ENCODE assay signal across 9 cellular contexts in the genomic region with DNA sequence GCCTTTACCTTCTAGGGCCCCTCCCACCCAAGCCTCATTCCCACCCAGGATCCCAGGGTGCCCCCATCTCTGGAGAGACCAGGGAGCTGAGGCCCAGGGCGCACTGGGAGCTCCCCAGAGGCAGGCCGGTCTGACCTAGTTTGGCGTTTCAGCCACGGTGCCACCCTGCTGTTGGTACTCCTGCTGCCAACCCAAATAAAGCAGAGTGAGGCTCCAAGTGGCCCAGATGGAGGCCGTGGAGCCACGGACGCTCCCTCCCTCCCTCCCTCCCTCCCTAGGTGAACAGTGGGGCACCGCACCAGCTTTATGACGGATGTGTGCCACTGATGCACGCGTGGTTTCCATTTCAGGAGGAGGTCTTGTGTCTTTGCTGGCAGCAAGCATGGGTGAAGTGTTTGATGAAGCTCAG. TPM values are rescaled to one million over a fixed set of nuclear protein-coding genes. Genes with fewer than 3 reads are reported as not detected.
A peak's percentile ranks its signal among the peaks of the same experiment; 100 is the strongest.
DNase-seq lines count a peak whose midpoint lies in the region; ATAC-seq and TF ChIP-seq lines count a peak whose summit lies in the region.
"Had no signal": no experiment of that assay in that cellular context is flagged by ENCODE, and none has a peak within 500 bp of the region (broad histone marks: within the 10 kb centered on the region; RNA-seq: fewer than 3 reads in every experiment).

No MANE protein-coding gene starts in this region.

- H3K9me2 ChIP-seq in hepatocyte (replicated peaks; ENCODE audit: insufficient read depth) = no peaks in the 10 kb centered on the region

- no peaks in the 10 kb centered on the region for H3K9me3 ChIP-seq in hepatocyte (ENCODE audit: low read depth)

- peak overlapping the region; percentile 50 for H3K27ac ChIP-seq in hepatocyte
- H3K27ac ChIP-seq: KMS-11 had no signal

- TF ChIP-seq CTCF in HFFc6 (IDR thresholded peaks at IDR 0.05) (no peak), hepatocyte (IDR thresholded peaks at IDR 0.05; ENCODE audit: poor library complexity) (no peak)

- H3K9me3 Mint-ChIP-seq in HFFc6 = no peaks in the 10 kb centered on the region
- H3K9me3 Mint-ChIP-seq in activated T-helper 17 cell treated with anti-CD3 and anti-CD28 coated beads, Interleukin-2, amount 50 U/mL, for 72 hours = no peaks in the 10 kb centered on the region
- H3K9me3 Mint-ChIP-seq in stimulated activated memory B cell treated with anti-CD40 and anti-IgM and Interleukin-4, amounts not matched to agents 10 μg/mL and 1 μg/mL and 100 μg/mL, for 72 hours = no peaks in the 10 kb centered on the region

- peak overlapping the region; percentile 99 for H3K4me3 Mint-ChIP-seq in HFFc6
- peak overlapping the region; percentile 90 for H3K4me3 Mint-ChIP-seq in activated T-helper 17 cell treated with anti-CD3 and anti-CD28 coated beads, Interleukin-2, amount 50 U/mL, for 72 hours
- peak overlapping the region; percentile 96 for H3K4me3 Mint-ChIP-seq in stimulated activated memory B cell treated with anti-CD40 and anti-IgM and Interleukin-4, amounts not matched to agents 10 μg/mL and 1 μg/mL and 100 μg/mL, for 72 hours

- no peak overlapping the region for H3K4me3 ChIP-seq in hepatocyte

- no peaks in the 10 kb centered on the region for H3K27me3 ChIP-seq in hepatocyte

- H3K4me1 ChIP-seq in hepatocyte (ENCODE audit: insufficient read depth) = peaks cover 43% of the 10 kb centered on the region

- H4K20me1 ChIP-seq in hepatocyte (ENCODE audit: insufficient read depth, poor library complexity, severe bottlenecking) = peaks cover 47% of the 10 kb centered on the region

- H3K27me3 Mint-ChIP-seq in HFFc6 (ENCODE audit: insufficient read depth) = peaks cover 2% of the 10 kb centered on the region; the same call in 1 of the 2 replicates
- no peaks in the 10 kb centered on the region for H3K27me3 Mint-ChIP-seq in activated T-helper 17 cell treated with anti-CD3 and anti-CD28 coated beads, Interleukin-2, amount 50 U/mL, for 72 hours
- no peaks in the 10 kb centered on the region for H3K27me3 Mint-ChIP-seq in stimulated activated memory B cell treated with anti-CD40 and anti-IgM and Interleukin-4, amounts not matched to agents 10 μg/mL and 1 μg/mL and 100 μg/mL, for 72 hours

- 81% methylated on average over 10 of the region's 11 CpGs for WGBS in hepatocyte (ENCODE audit: low lambda C conversion rate, missing lambda C conversion rate)

- peaks cover 13% of the 10 kb centered on the region for H3K36me3 Mint-ChIP-seq in HFFc6 (ENCODE audit: low read depth)
- no peaks in the 10 kb centered on the region for H3K36me3 Mint-ChIP-seq in activated T-helper 17 cell treated with anti-CD3 and anti-CD28 coated beads, Interleukin-2, amount 50 U/mL, for 72 hours (ENCODE audit: low read depth)
- H3K36me3 Mint-ChIP-seq in stimulated activated memory B cell treated with anti-CD40 and anti-IgM and Interleukin-4, amounts not matched to agents 10 μg/mL and 1 μg/mL and 100 μg/mL, for 72 hours = peaks cover 5% of the 10 kb centered on the region

- H3K79me2 ChIP-seq in hepatocyte = peaks cover 60% of the 10 kb centered on the region

- peak overlapping the region; percentile 83 for H3K27ac Mint-ChIP-seq in HFFc6
- peak overlapping the region; percentile 51 for H3K27ac Mint-ChIP-seq in activated T-helper 17 cell treated with anti-CD3 and anti-CD28 coated beads, Interleukin-2, amount 50 U/mL, for 72 hours
- H3K27ac Mint-ChIP-seq in stimulated activated memory B cell treated with anti-CD40 and anti-IgM and Interleukin-4, amounts not matched to agents 10 μg/mL and 1 μg/mL and 100 μg/mL, for 72 hours = peak overlapping the region; percentile 94

- DNase-seq in HFFc6 = no peak
- DNase-seq in hepatocyte (ENCODE audit: low spot score) = no peak
- DNase-seq in NCI-H69 (lab: John Stamatoyannopoulos, UW) = no peak
- no peak for DNase-seq in NCI-H82 (lab: John Stamatoyannopoulos, UW)

- peaks cover 53% of the 10 kb centered on the region for H3K4me1 Mint-ChIP-seq in HFFc6 (ENCODE audit: low read depth)
- peaks cover 39% of the 10 kb centered on the region for H3K4me1 Mint-ChIP-seq in activated T-helper 17 cell treated with anti-CD3 and anti-CD28 coated beads, Interleukin-2, amount 50 U/mL, for 72 hours
- H3K4me1 Mint-ChIP-seq in stimulated activated memory B cell treated with anti-CD40 and anti-IgM and Interleukin-4, amounts not matched to agents 10 μg/mL and 1 μg/mL and 100 μg/mL, for 72 hours = peaks cover 80% of the 10 kb centered on the region

- H3K36me3 ChIP-seq in hepatocyte (replicated peaks; ENCODE audit: insufficient read depth, low read depth) = no peaks in the 10 kb centered on the region

- no peak overlapping the region for H2AFZ ChIP-seq in hepatocyte

- H3K4me2 ChIP-seq in hepatocyte = peak overlapping the region; percentile 97

- ATAC-seq in activated T-helper 17 cell treated with anti-CD3 and anti-CD28 coated beads, Interleukin-2, amount 50 U/mL, for 72 hours (replicated peaks) = no peak
- ATAC-seq in stimulated activated memory B cell treated with anti-CD40 and anti-IgM and Interleukin-4, amounts not matched to agents 10 μg/mL and 1 μg/mL and 100 μg/mL, for 72 hours = no peak
- ATAC-seq in HG02763 (IDR thresholded peaks at IDR 0.05; ENCODE audit: unreplicated experiment) (no peak), GM21360 (IDR thresholded peaks at IDR 0.05; ENCODE audit: unreplicated experiment) (no peak)

RNA-seq across cellular contexts. Expression of gene INPP5A, which starts 1.8 kb away (rescaled TPM):
- total RNA-seq in HFFc6 (2021; fragmentation: NEBNext Ultra II Directional; extraction: Animal tissue kit (Norgen Biotek cat#: 25700)) = 10 to 100 TPM; 58.9 to 64.6 (median 63.8) TPM
- total RNA-seq in activated T-helper 17 cell treated with anti-CD3 and anti-CD28 coated beads, Interleukin-2, amount 50 U/mL, for 72 hours = 1 to 10 TPM; 4.3 to 5.6 TPM
- 53.6 and 55.8 TPM in 2 replicates for total RNA-seq in hepatocyte
- polyA plus RNA-seq in hepatocyte = 35.1 and 41.2 TPM in 2 replicates
